ENCODE assay signal across 8 cellular contexts in genomic region chr15:65516997-65517865, GRCh38. TPM values are rescaled to one million over a fixed set of nuclear protein-coding genes. Genes with fewer than 3 reads are reported as not detected.
DNase-seq lines count a peak whose midpoint lies in the region; ATAC-seq and TF ChIP-seq lines count a peak whose summit lies in the region.

Gene DPP8, minus strand, starts transcription at chr15:65517689. Its CDS starts 5,136 bp downstream, at chr15:65512553.

- intact Hi-C loops in right cardiac atrium (cut with DNase I) (no loop called here), aorta (cut with DNase I) (no loop called here)

- TF ChIP-seq CTCF in GM13977 (IDR thresholded peaks at IDR 0.05; ENCODE audit: extremely low read depth, insufficient read depth, missing control alignments), result peak; percentile 99

- H3K4me3 ChIP-seq in right cardiac atrium (ENCODE audit: low read length), result peak within 1 kb of the TSS; percentile 90
- H3K4me3 ChIP-seq in aorta (ENCODE audit: low read length in 2 of 2), result peak within 1 kb of the TSS; percentile 91 to 98

- H3K27ac ChIP-seq in right cardiac atrium (ENCODE audit: low read length) (peak within 1 kb of the TSS; percentile 95), aorta (ENCODE audit: low read depth in 1 of 2, low read length in 2 of 2) (peak within 1 kb of the TSS; percentile 59 to 79)

- H3K27me3 ChIP-seq in right cardiac atrium (ENCODE audit: control insufficient read depth, insufficient read depth) (no peaks in the 10 kb centered on the region), aorta (ENCODE audit: control insufficient read depth in 1 of 2, insufficient read depth in 2 of 2, low read length in 1 of 2) (no peaks in the 10 kb centered on the region)

- WGBS in right cardiac atrium, result under 1% methylated on average over 75 of the region's 75 CpGs
- WGBS in aorta, 2 donors, result 0 to 1% methylated on average over 72 to 75 of the region's 75 CpGs

- peak; percentile 91 for DNase-seq in GM13977 (ENCODE audit: low spot score)
- DNase-seq in NCI-H1694 treated with DMSO at 0.1 percent for 48 hours (lab: John Stamatoyannopoulos, UW), result peak; percentile 86
- DNase-seq in T-helper 2 cell, result peak; percentile 86 to 97 (median 90)
- peak; percentile 43 to 96 (median 88) for DNase-seq in anterior cingulate cortex (lab: John Stamatoyannopoulos, UW)
- peak; percentile 94 to 97 (median 97) for DNase-seq in right cardiac atrium
- DNase-seq in putamen (ENCODE audit: low spot score), result peak; percentile 93
- peak; percentile 96 to 98 for DNase-seq in aorta

- H3K9me3 ChIP-seq in right cardiac atrium (ENCODE audit: control insufficient read depth, low read length) (no peaks in the 10 kb centered on the region), aorta (ENCODE audit: control insufficient read depth, low read length) (no peaks in the 10 kb centered on the region)

- in situ Hi-C loops in GM13977 (cut with MboI; ENCODE audit: low pct_unique_long_range_greater_than_20kb, low sequenced_read_pairs, unreplicated experiment), result no loop called here

- no peaks in the 10 kb centered on the region for H3K36me3 ChIP-seq in aorta (ENCODE audit: control insufficient read depth in 1 of 2, insufficient read depth in 2 of 2, low read length in 1 of 2)

- ATAC-seq in HG02885 (IDR thresholded peaks at IDR 0.05; ENCODE audit: poor library complexity, unreplicated experiment) (peak; percentile 95), right cardiac atrium (peak; percentile 97 to 98), aorta (ENCODE audit: low FRiP score) (peak; percentile 98)

- H3K4me1 ChIP-seq in right cardiac atrium (ENCODE audit: control insufficient read depth, insufficient read depth, low read length), result peaks cover 4% of the 10 kb centered on the region
- H3K4me1 ChIP-seq in aorta (ENCODE audit: control insufficient read depth in 1 of 2, insufficient read depth in 2 of 2, low read length in 2 of 2), result peaks cover 0 to 8% of the 10 kb centered on the region in 2 donors

RNA-seq across cellular contexts. Expression of gene DPP8, which starts in this region (rescaled TPM):
- total RNA-seq in right cardiac atrium (10 to 100 TPM; 28.7 to 35.3 (median 33.8) TPM), aorta (10 to 100 TPM; 36.8 to 43.7 TPM)
- polyA plus RNA-seq in right cardiac atrium (9.1 TPM), aorta (10 to 100 TPM; 10.6 to 14.5 TPM)

Comparison
In these comparisons a context has a peak if more than half of its experiments do, and no peak if none do; other contexts are left out.
1. Peak in every context shown above with its lines: DNase-seq, ATAC-seq, H3K4me3 ChIP-seq and H3K27ac ChIP-seq.